In the genomic region with DNA sequence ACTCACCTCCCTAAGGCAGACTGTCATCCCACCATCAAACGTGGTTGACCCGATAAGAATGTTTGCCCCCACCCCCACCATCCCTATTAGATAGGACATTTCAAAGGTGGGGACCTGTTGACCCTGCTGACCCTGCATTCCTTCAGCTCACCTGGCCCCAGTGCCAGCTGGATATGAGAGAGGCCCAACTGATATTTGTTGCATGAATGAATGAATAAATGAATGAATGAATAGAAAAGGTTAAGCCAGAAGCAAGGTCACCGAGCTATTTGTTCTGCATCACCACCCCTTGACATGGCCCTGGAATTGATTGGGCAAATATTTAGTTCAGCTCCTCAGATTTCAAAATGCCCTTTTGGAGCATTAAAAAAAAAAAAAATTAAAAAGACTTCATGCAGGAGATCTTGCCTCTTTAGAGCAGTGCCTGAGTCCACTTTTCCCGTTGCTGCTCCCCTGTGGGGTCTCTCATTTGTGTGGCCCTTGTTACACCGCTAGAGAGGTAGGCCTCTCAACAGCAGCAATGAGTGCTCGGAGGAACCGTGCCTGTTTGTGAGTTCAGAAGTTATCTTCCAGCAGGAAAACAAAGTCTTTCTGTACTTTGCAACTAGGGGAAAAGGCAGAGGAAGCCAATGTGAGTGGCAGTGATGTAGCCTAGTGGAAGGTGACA, we compare ENCODE assay signal across 1 cellular context.
TF ChIP-seq lines count a peak whose summit lies in the region.

No MANE protein-coding gene starts in this region.

TF ChIP-seq in HepG2, 621 proteins besides CTCF, POLR2A, EP300 and RAD21 (continued from another document):
- TF ChIP-seq, protein P1, sequence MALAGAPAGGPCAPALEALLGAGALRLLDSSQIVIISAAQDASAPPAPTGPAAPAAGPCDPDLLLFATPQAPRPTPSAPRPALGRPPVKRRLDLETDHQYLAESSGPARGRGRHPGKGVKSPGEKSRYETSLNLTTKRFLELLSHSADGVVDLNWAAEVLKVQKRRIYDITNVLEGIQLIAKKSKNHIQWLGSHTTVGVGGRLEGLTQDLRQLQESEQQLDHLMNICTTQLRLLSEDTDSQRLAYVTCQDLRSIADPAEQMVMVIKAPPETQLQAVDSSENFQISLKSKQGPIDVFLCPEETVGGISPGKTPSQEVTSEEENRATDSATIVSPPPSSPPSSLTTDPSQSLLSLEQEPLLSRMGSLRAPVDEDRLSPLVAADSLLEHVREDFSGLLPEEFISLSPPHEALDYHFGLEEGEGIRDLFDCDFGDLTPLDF (CRISPR knock-in tag; IDR thresholded peaks at IDR 0.05), result no peak
- peak; percentile 3; the same call in 1 of the 2 replicates for TF ChIP-seq KAT2B (IDR thresholded peaks at IDR 0.05; ENCODE audit: borderline replicate concordance, low read depth, low read length)
- TF ChIP-seq RBM22 (optimal IDR thresholded peaks at IDR 0.05; ENCODE audit: low read length), result no peak
- peak; percentile 99 for TF ChIP-seq NR2F6 (IDR thresholded peaks at IDR 0.05)
- peak; percentile 96 for TF ChIP-seq NR2F6 (CRISPR knock-in tag; IDR thresholded peaks at IDR 0.05)
- TF ChIP-seq, protein P2, sequence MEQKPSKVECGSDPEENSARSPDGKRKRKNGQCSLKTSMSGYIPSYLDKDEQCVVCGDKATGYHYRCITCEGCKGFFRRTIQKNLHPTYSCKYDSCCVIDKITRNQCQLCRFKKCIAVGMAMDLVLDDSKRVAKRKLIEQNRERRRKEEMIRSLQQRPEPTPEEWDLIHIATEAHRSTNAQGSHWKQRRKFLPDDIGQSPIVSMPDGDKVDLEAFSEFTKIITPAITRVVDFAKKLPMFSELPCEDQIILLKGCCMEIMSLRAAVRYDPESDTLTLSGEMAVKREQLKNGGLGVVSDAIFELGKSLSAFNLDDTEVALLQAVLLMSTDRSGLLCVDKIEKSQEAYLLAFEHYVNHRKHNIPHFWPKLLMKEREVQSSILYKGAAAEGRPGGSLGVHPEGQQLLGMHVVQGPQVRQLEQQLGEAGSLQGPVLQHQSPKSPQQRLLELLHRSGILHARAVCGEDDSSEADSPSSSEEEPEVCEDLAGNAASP (CRISPR knock-in tag; IDR thresholded peaks at IDR 0.05; ENCODE audit: borderline replicate concordance), result peak; percentile 77; the same call in 1 of the 2 replicates
- no peak for TF ChIP-seq YY1 (IDR thresholded peaks at IDR 0.05; ENCODE audit: insufficient read depth, insufficient replicate concordance, low read depth, low read length)
- TF ChIP-seq DNMT3B (CRISPR knock-in tag; conservative IDR thresholded peaks at IDR 0.05), result no peak
- 0 out of 2 replicates have a peak, but pooled peaks have one; percentile 27 for TF ChIP-seq ZNF431 (CRISPR knock-in tag; IDR thresholded peaks at IDR 0.05; ENCODE audit: borderline replicate concordance, low read depth)
- TF ChIP-seq HNRNPK (IDR thresholded peaks at IDR 0.05; ENCODE audit: low read depth, low read length, poor library complexity, severe bottlenecking), result no peak
- TF ChIP-seq ZNF552 (CRISPR knock-in tag; IDR thresholded peaks at IDR 0.05; ENCODE audit: borderline replicate concordance), result no peak
- TF ChIP-seq, protein P3, sequence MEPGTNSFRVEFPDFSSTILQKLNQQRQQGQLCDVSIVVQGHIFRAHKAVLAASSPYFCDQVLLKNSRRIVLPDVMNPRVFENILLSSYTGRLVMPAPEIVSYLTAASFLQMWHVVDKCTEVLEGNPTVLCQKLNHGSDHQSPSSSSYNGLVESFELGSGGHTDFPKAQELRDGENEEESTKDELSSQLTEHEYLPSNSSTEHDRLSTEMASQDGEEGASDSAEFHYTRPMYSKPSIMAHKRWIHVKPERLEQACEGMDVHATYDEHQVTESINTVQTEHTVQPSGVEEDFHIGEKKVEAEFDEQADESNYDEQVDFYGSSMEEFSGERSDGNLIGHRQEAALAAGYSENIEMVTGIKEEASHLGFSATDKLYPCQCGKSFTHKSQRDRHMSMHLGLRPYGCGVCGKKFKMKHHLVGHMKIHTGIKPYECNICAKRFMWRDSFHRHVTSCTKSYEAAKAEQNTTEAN (CRISPR knock-in tag; conservative IDR thresholded peaks at IDR 0.05), result peak; percentile 84; the same call in 1 of the 2 replicates
- TF ChIP-seq ZNF180 (CRISPR knock-in tag; IDR thresholded peaks at IDR 0.05; ENCODE audit: borderline replicate concordance, low read depth), result no peak
- TF ChIP-seq ZNF251 (CRISPR knock-in tag; IDR thresholded peaks at IDR 0.05), result no peak
- TF ChIP-seq ZNF556 (CRISPR knock-in tag; IDR thresholded peaks at IDR 0.05; ENCODE audit: borderline replicate concordance), result no peak
- TF ChIP-seq ZSCAN22 (CRISPR knock-in tag; IDR thresholded peaks at IDR 0.05), result no peak
- no peak for TF ChIP-seq GTF2F1 (IDR thresholded peaks at IDR 0.05; ENCODE audit: low read length)
- TF ChIP-seq, protein P4, sequence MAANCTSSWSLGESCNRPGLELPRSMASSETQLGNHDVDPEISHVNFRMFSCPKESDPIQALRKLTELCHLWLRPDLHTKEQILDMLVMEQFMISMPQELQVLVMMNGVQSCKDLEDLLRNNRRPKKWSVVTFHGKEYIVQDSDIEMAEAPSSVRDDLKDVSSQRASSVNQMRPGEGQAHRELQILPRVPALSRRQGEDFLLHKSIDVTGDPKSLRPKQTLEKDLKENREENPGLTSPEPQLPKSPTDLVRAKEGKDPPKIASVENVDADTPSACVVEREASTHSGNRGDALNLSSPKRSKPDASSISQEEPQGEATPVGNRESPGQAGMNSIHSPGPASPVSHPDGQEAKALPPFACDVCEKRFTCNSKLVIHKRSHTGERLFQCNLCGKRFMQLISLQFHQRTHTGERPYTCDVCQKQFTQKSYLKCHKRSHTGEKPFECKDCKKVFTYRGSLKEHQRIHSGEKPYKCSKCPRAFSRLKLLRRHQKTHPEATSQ (CRISPR knock-in tag; IDR thresholded peaks at IDR 0.05; ENCODE audit: borderline replicate concordance), result no peak
- 0 out of 2 replicates have a peak, but pooled peaks have one; percentile 46 for TF ChIP-seq ZFP36L1 (CRISPR knock-in tag; IDR thresholded peaks at IDR 0.05)
- TF ChIP-seq ZNF546 (CRISPR knock-in tag; conservative IDR thresholded peaks at IDR 0.05), result no peak
- TF ChIP-seq ZNF44 (CRISPR knock-in tag; IDR thresholded peaks at IDR 0.05), result no peak
- TF ChIP-seq NFRKB (IDR thresholded peaks at IDR 0.05), result no peak
- TF ChIP-seq ZNF841 (CRISPR knock-in tag; IDR thresholded peaks at IDR 0.05; ENCODE audit: borderline replicate concordance), result no peak
- no peak for TF ChIP-seq FOXA1 (IDR thresholded peaks at IDR 0.05)
- TF ChIP-seq FOXA1 (CRISPR knock-in tag; IDR thresholded peaks at IDR 0.05), result peak; percentile 29; the same call in 1 of the 2 replicates
- TF ChIP-seq SRSF1 (optimal IDR thresholded peaks at IDR 0.05; ENCODE audit: low read depth, low read length), result no peak
- no peak for TF ChIP-seq U2AF1 (optimal IDR thresholded peaks at IDR 0.05; ENCODE audit: low read depth, low read length)
- no peak for TF ChIP-seq ATF7-NPFF (CRISPR knock-in tag; IDR thresholded peaks at IDR 0.05; ENCODE audit: low read depth)
- TF ChIP-seq ZNF780A (CRISPR knock-in tag; IDR thresholded peaks at IDR 0.05), result no peak; the same call in 1 of the 2 replicates
- TF ChIP-seq, protein P5, sequence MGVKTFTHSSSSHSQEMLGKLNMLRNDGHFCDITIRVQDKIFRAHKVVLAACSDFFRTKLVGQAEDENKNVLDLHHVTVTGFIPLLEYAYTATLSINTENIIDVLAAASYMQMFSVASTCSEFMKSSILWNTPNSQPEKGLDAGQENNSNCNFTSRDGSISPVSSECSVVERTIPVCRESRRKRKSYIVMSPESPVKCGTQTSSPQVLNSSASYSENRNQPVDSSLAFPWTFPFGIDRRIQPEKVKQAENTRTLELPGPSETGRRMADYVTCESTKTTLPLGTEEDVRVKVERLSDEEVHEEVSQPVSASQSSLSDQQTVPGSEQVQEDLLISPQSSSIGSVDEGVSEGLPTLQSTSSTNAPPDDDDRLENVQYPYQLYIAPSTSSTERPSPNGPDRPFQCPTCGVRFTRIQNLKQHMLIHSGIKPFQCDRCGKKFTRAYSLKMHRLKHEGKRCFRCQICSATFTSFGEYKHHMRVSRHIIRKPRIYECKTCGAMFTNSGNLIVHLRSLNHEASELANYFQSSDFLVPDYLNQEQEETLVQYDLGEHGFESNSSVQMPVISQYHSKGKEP (CRISPR knock-in tag; IDR thresholded peaks at IDR 0.05), result no peak
- TF ChIP-seq AHR (CRISPR knock-in tag; IDR thresholded peaks at IDR 0.05), result no peak
- no peak for TF ChIP-seq GPN1 (CRISPR knock-in tag; IDR thresholded peaks at IDR 0.05; ENCODE audit: borderline replicate concordance)
